25 cellular contexts compared by ENCODE assay signal in the genomic region with DNA sequence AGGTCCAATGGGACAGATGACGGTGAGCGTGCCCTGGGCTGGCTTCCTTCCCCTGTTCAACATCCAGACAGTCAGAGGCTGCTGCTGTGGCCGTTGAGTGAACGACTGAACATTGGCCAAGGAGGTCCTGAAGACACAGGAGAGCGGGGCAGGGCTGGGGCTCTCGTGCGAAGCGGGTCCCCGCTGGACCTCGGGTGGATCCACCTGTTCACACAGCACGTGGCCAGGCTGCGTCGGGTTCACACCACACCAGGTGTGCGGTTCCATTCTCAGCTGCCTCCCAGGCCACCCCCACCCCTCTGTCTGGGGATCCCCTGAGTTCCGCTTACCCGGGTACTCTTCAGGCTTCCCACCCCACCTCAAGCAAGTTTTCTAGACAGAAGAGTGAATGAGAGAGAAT.
DNase-seq lines count a peak whose midpoint lies in the region; ATAC-seq, FAIRE-seq and TF ChIP-seq lines count a peak whose summit lies in the region.
"Had no signal": no experiment of that assay in that cellular context is flagged by ENCODE, and none has a peak within 500 bp of the region (broad histone marks: within the 10 kb centered on the region; RNA-seq: fewer than 3 reads in every experiment).

No MANE protein-coding gene starts in this region.

- no peak for TF ChIP-seq POLR2A in H1 (IDR thresholded peaks at IDR 0.05; ENCODE audit: control extremely low read depth in 1 of 2, low read depth in 2 of 2, low read length in 2 of 2)

- DNase-seq in H1 (ENCODE audit: low read depth in 1 of 2, low spot score in 2 of 2) = no peak
- no peak for DNase-seq in naive thymus-derived CD4-positive, alpha-beta T cell
- DNase-seq in neuronal stem cell (ENCODE audit: low spot score) = no peak
- DNase-seq in T-cell = no peak
- DNase-seq in DMS79 (lab: John Stamatoyannopoulos, UW) = no peak
- DNase-seq in GM19240 (ENCODE audit: insufficient read length, low spot score) = no peak
- DNase-seq: 8988T; ACHN; BE2C; C1 segment of cervical spinal cord; CD4-positive, alpha-beta memory T cell; CD4-positive, CD25-positive, alpha-beta regulatory T cell; CD8-positive, alpha-beta memory T cell; COR-L47; DMS 273 treated with DMSO at 0.1 percent for 48 hours; DMS153; DMS79 treated with DMSO at 0.1 percent for 48 hours; GF-D8 had no signal

- peaks cover 0 to 10% (median 0%) of the 10 kb centered on the region in 5 donors for H3K27me3 Mint-ChIP-seq in naive thymus-derived CD4-positive, alpha-beta T cell
- H3K27me3 Mint-ChIP-seq in T-cell = peaks cover 3 to 10% of the 10 kb centered on the region in 2 donors
- H3K27me3 Mint-ChIP-seq: CD4-positive, CD25-positive, alpha-beta regulatory T cell had no signal

- no peak overlapping the region for H2AK5ac ChIP-seq in H1 (ENCODE audit: low read depth, low read length)
- peak overlapping the region; percentile 15 for H2AK5ac ChIP-seq in neuronal stem cell (ENCODE audit: low read depth, low read length)

- TF ChIP-seq EP300 in H1 (IDR thresholded peaks at IDR 0.05; ENCODE audit: borderline replicate concordance in 1 of 2, low read depth in 2 of 2, low read length in 2 of 2) = no peak

- H3K9me3 ChIP-seq in H1 (ENCODE audit: insufficient read depth in 2 of 2, low read depth in 1 of 2, low read length in 1 of 2) (no peaks in the 10 kb centered on the region), neuronal stem cell (replicated peaks in 1 of 2; ENCODE audit: control insufficient read depth in 2 of 2, insufficient read depth in 1 of 2, low read depth in 1 of 2, low read length in 2 of 2) (no peaks in the 10 kb centered on the region)
- H3K9me3 ChIP-seq in naive thymus-derived CD4-positive, alpha-beta T cell (ENCODE audit: control insufficient read depth in 2 of 3, low read length in 3 of 3) = no peaks in the 10 kb centered on the region
- H3K9me3 ChIP-seq: BE2C, BLaER1 had no signal

- no peaks in the 10 kb centered on the region for H3K36me3 Mint-ChIP-seq in naive thymus-derived CD4-positive, alpha-beta T cell
- no peaks in the 10 kb centered on the region for H3K36me3 Mint-ChIP-seq in T-cell
- H3K36me3 Mint-ChIP-seq: CD14-positive monocyte; CD4-positive, alpha-beta memory T cell; CD4-positive, CD25-positive, alpha-beta regulatory T cell; CD8-positive, alpha-beta memory T cell had no signal

- H2BK120ac ChIP-seq in H1 (replicated peaks; ENCODE audit: low read depth, low read length) (no peak overlapping the region), neuronal stem cell (ENCODE audit: low read depth, low read length) (no peak overlapping the region)

- FAIRE-seq in H1 (lab: Jason Lieb, UNC) = no peak
- FAIRE-seq: A204.1, G401.6, GM12891, GM19239 had no signal

- WGBS in H1 (ENCODE audit: extremely low coverage in 1 of 2, insufficient coverage in 1 of 2, insufficient read length in 1 of 2, insufficient replicate concordance in 2 of 2, low coverage in 1 of 2, low lambda C conversion rate in 2 of 2, missing lambda C conversion rate in 1 of 2), 2 experiments = 89% methylated on average over 16 of the region's 16 CpGs; no CpG with 5 or more reads in 1 of the 2 experiments
- no CpG with 5 or more reads among the region's 16 CpGs for WGBS in neuronal stem cell (ENCODE audit: extremely low coverage in 2 of 2, insufficient read length in 2 of 2, insufficient replicate concordance in 1 of 2), 2 donors

- ATAC-seq in naive thymus-derived CD4-positive, alpha-beta T cell = peak; percentile 12
- ATAC-seq in T-cell (replicated peaks in 1 of 4) = no peak
- ATAC-seq in GM19397 (IDR thresholded peaks at IDR 0.05; ENCODE audit: unreplicated experiment) = no peak

- no peaks in the 10 kb centered on the region for H3K9me3 Mint-ChIP-seq in naive thymus-derived CD4-positive, alpha-beta T cell
- no peaks in the 10 kb centered on the region for H3K9me3 Mint-ChIP-seq in T-cell
- H3K9me3 Mint-ChIP-seq: CD4-positive, alpha-beta memory T cell; CD4-positive, CD25-positive, alpha-beta regulatory T cell; CD8-positive, alpha-beta memory T cell had no signal

- no peak for TF ChIP-seq CTCF in H1 (IDR thresholded peaks at IDR 0.05; ENCODE audit: control extremely low read depth in 1 of 3, insufficient read depth in 1 of 3, low read depth in 1 of 3, low read length in 3 of 3)

- no peaks in the 10 kb centered on the region for H3K4me1 ChIP-seq in H1 (replicated peaks in 1 of 4; ENCODE audit: control insufficient read depth in 3 of 4, insufficient read depth in 4 of 4, low read length in 3 of 4)
- H3K4me1 ChIP-seq in naive thymus-derived CD4-positive, alpha-beta T cell (ENCODE audit: control insufficient read depth in 2 of 2, insufficient read depth in 2 of 2, low read length in 2 of 2) = no peaks in the 10 kb centered on the region
- H3K4me1 ChIP-seq in neuronal stem cell (ENCODE audit: control insufficient read depth in 2 of 2, insufficient read depth in 1 of 2, low read depth in 1 of 2, low read length in 2 of 2) = peaks cover 0 to 5% of the 10 kb centered on the region in 2 donors

- H3K27me3 ChIP-seq in H1 (replicated peaks in 1 of 4; ENCODE audit: control insufficient read depth in 3 of 4, extremely low read depth in 1 of 4, insufficient read depth in 3 of 4, low read length in 3 of 4) (no peaks in the 10 kb centered on the region), neuronal stem cell (ENCODE audit: control insufficient read depth in 3 of 3, insufficient read depth in 3 of 3, low read depth in 1 of 3, low read length in 3 of 3) (peaks cover 0 to 9% (median 0%) of the 10 kb centered on the region in 3 experiments)
- no peaks in the 10 kb centered on the region for H3K27me3 ChIP-seq in naive thymus-derived CD4-positive, alpha-beta T cell (ENCODE audit: control insufficient read depth in 2 of 2, insufficient read depth in 2 of 2, low read length in 2 of 2)
- H3K27me3 ChIP-seq: BE2C, BLaER1 had no signal

- H3K18ac ChIP-seq in H1 (ENCODE audit: extremely low read depth, low read length) (no peak overlapping the region), neuronal stem cell (ENCODE audit: low read length) (no peak overlapping the region)

- no peak overlapping the region for H3K23ac ChIP-seq in H1 (ENCODE audit: insufficient read length)
- peak overlapping the region; percentile 22 for H3K23ac ChIP-seq in neuronal stem cell (ENCODE audit: low read depth, low read length, poor library complexity)

- H2BK15ac ChIP-seq in H1 (ENCODE audit: low read length) (no peak overlapping the region), neuronal stem cell (ENCODE audit: low read length) (no peak overlapping the region)

- H3K79me1 ChIP-seq in H1 (ENCODE audit: low read depth, low read length) = no peaks in the 10 kb centered on the region
- no peaks in the 10 kb centered on the region for H3K79me1 ChIP-seq in neuronal stem cell (ENCODE audit: low read depth, low read length)

- CTCF ChIA-PET in H1 (lab: Charles Lee; ENCODE audit: partially characterized antibody) (interaction anchor here (1.0 to 6.5 kb wide), 6 partner anchors 8 to 84 kb away, joined by 3 to 66 read pairs (median 4); no protein-coding TSS in a partner anchor), T-cell (lab: Charles Lee) (no interaction called here)
- CTCF ChIA-PET in naive thymus-derived CD4-positive, alpha-beta T cell (lab: Charles Lee) = interaction anchor here (3.6 kb wide), 1 partner anchor 8 kb away, joined by 15 read pairs; no protein-coding TSS in a partner anchor

- H4K91ac ChIP-seq in H1 (replicated peaks; ENCODE audit: insufficient read length, low read length) = no peak overlapping the region
- no peak overlapping the region for H4K91ac ChIP-seq in neuronal stem cell (ENCODE audit: low read depth, low read length, poor library complexity)

- H3K36me3 ChIP-seq in H1 (ENCODE audit: control insufficient read depth in 2 of 4, insufficient read depth in 4 of 4, low read length in 3 of 4) = no peaks in the 10 kb centered on the region
- no peaks in the 10 kb centered on the region for H3K36me3 ChIP-seq in naive thymus-derived CD4-positive, alpha-beta T cell (ENCODE audit: control insufficient read depth in 2 of 3, insufficient read depth in 3 of 3, low read length in 3 of 3)
- no peaks in the 10 kb centered on the region for H3K36me3 ChIP-seq in neuronal stem cell (replicated peaks in 1 of 2; ENCODE audit: control insufficient read depth in 2 of 2, insufficient read depth in 2 of 2, low read length in 2 of 2)
- H3K36me3 ChIP-seq: BE2C, BLaER1 had no signal

- H3K9ac ChIP-seq in H1 (replicated peaks in 1 of 4; ENCODE audit: extremely low read depth in 1 of 4, low read depth in 3 of 4, low read length in 3 of 4) = no peak overlapping the region
- no peak overlapping the region for H3K9ac ChIP-seq in neuronal stem cell (ENCODE audit: low read depth, low read length, poor library complexity)
- H3K9ac ChIP-seq: BLaER1 had no signal

- H3K14ac ChIP-seq in H1 (ENCODE audit: insufficient read length) (no peak overlapping the region), neuronal stem cell (ENCODE audit: low read length) (no peak overlapping the region)

- no peak overlapping the region for H3K27ac ChIP-seq in H1 (ENCODE audit: low read depth, low read length)
- no peak overlapping the region for H3K27ac ChIP-seq in naive thymus-derived CD4-positive, alpha-beta T cell (ENCODE audit: low read depth, low read length)
- H3K27ac ChIP-seq in neuronal stem cell (replicated peaks; ENCODE audit: low read length) = no peak overlapping the region
- H3K27ac ChIP-seq: BLaER1 had no signal

- no peak overlapping the region for H2BK20ac ChIP-seq in H1 (ENCODE audit: low read length)

- H3K56ac ChIP-seq in H1 (replicated peaks; ENCODE audit: insufficient read length, low read depth, low read length) = no peak overlapping the region

- no peak overlapping the region for H3K27ac Mint-ChIP-seq in naive thymus-derived CD4-positive, alpha-beta T cell
- no peak overlapping the region for H3K27ac Mint-ChIP-seq in T-cell
- H3K27ac Mint-ChIP-seq: CD4-positive, alpha-beta memory T cell; CD4-positive, CD25-positive, alpha-beta regulatory T cell; CD8-positive, alpha-beta memory T cell had no signal

- H4K5ac ChIP-seq in H1 (ENCODE audit: insufficient read length, low read depth, low read length) = no peak overlapping the region

- H2BK5ac ChIP-seq in H1 (ENCODE audit: low read depth, low read length) = 0 out of 2 replicates have a peak overlapping the region, but pooled peaks have one; percentile 32
- H2BK5ac ChIP-seq in neuronal stem cell (ENCODE audit: low read length) = no peak overlapping the region

- H3K4ac ChIP-seq in H1 (replicated peaks; ENCODE audit: insufficient read length, low read depth, low read length) = no peak overlapping the region
- H3K4ac ChIP-seq in neuronal stem cell (ENCODE audit: low read length) = no peak overlapping the region

- H4K8ac ChIP-seq in H1 (ENCODE audit: extremely low read depth, insufficient read depth, low read length) = no peak overlapping the region; the same call in 1 of the 2 replicates
- H4K8ac ChIP-seq in neuronal stem cell (ENCODE audit: low read depth, low read length) = no peak overlapping the region

- H2AFZ ChIP-seq in H1 (ENCODE audit: low read length) = no peak overlapping the region
- H2AFZ ChIP-seq in neuronal stem cell (ENCODE audit: low read length) = no peak overlapping the region

- H2BK12ac ChIP-seq in H1 (ENCODE audit: low read depth, low read length) (no peak overlapping the region), neuronal stem cell (ENCODE audit: low read length) (peak overlapping the region; percentile 7)

- peaks cover 0 to 2% of the 10 kb centered on the region in 2 experiments for H4K20me1 ChIP-seq in H1 (replicated peaks in 1 of 2; ENCODE audit: control insufficient read depth in 1 of 2, insufficient read depth in 2 of 2, low read length in 2 of 2)
- H4K20me1 ChIP-seq: BLaER1 had no signal

- TF ChIP-seq RAD21 in H1 (IDR thresholded peaks at IDR 0.05 in 1 of 2, conservative IDR thresholded peaks at IDR 0.05 in 1 of 2; ENCODE audit: low read depth in 2 of 2, low read length in 2 of 2) = no peak

- H3K4me1 Mint-ChIP-seq in naive thymus-derived CD4-positive, alpha-beta T cell = no peaks in the 10 kb centered on the region
- no peaks in the 10 kb centered on the region for H3K4me1 Mint-ChIP-seq in T-cell
- H3K4me1 Mint-ChIP-seq: CD14-positive monocyte; CD4-positive, alpha-beta memory T cell; CD4-positive, CD25-positive, alpha-beta regulatory T cell; CD8-positive, alpha-beta memory T cell had no signal

- no peaks in the 10 kb centered on the region for H3K79me2 ChIP-seq in H1 (ENCODE audit: control insufficient read depth in 1 of 2, insufficient read depth in 2 of 2, low read length in 2 of 2)

- H3K4me3 ChIP-seq in H1 (ENCODE audit: extremely low read depth in 1 of 4, insufficient read depth in 2 of 4, low read depth in 3 of 4, low read length in 4 of 4) (no peak overlapping the region), neuronal stem cell (ENCODE audit: low read length in 2 of 2) (no peak overlapping the region)
- H3K4me3 ChIP-seq in naive thymus-derived CD4-positive, alpha-beta T cell (ENCODE audit: low read length) = no peak overlapping the region
- H3K4me3 ChIP-seq: BLaER1 had no signal

- no peak overlapping the region for H3K4me3 Mint-ChIP-seq in naive thymus-derived CD4-positive, alpha-beta T cell
- H3K4me3 Mint-ChIP-seq in T-cell = no peak overlapping the region
- H3K4me3 Mint-ChIP-seq: CD14-positive monocyte; CD4-positive, alpha-beta memory T cell; CD4-positive, CD25-positive, alpha-beta regulatory T cell; CD8-positive, alpha-beta memory T cell had no signal

- intact Hi-C loops in naive thymus-derived CD4-positive, alpha-beta T cell (cut with micrococcal nuclease) = no loop called here

- no peak overlapping the region for H3K4me2 ChIP-seq in H1 (ENCODE audit: insufficient read depth in 1 of 2, low read depth in 2 of 2, low read length in 2 of 2)
- no peak overlapping the region for H3K4me2 ChIP-seq in neuronal stem cell (ENCODE audit: insufficient read depth, low read length, poor library complexity, severe bottlenecking)
- H3K4me2 ChIP-seq: BLaER1 had no signal

- no peaks in the 10 kb centered on the region for H3K23me2 ChIP-seq in H1 (ENCODE audit: low read depth, low read length)

- POLR2A ChIA-PET in H1 (lab: Charles Lee; ENCODE audit: partially characterized antibody) = interaction anchor here (1.7 kb wide), 1 partner anchor 10 kb away, joined by 5 read pairs; no protein-coding TSS in a partner anchor
- POLR2A ChIA-PET in naive thymus-derived CD4-positive, alpha-beta T cell (lab: Charles Lee) = no interaction called here
- POLR2A ChIA-PET in T-cell (lab: Charles Lee) = no interaction called here

Comparison
In these comparisons a context has a peak if more than half of its experiments do, and no peak if none do; other contexts are left out.
1. CTCF ChIA-PET loops: an anchor here in H1 (1.0 to 6.5 kb wide) and naive thymus-derived CD4-positive, alpha-beta T cell (3.6 kb wide); none called in T-cell.